1 cellular context compared by ENCODE assay signal in genomic region chr2:74197983-74198460, GRCh38.
TF ChIP-seq lines count a peak whose summit lies in the region.

No MANE protein-coding gene starts in this region.

TF ChIP-seq in IMR-90, 13 proteins besides CTCF, POLR2A, EP300 and RAD21 (continued from another document):
- TF ChIP-seq ELK1 (IDR thresholded peaks at IDR 0.05; ENCODE audit: borderline replicate concordance, low read depth, low read length) (no peak), NFE2L2 (IDR thresholded peaks at IDR 0.05; ENCODE audit: low read depth, low read length) (no peak), CHD1 (IDR thresholded peaks at IDR 0.05; ENCODE audit: low read depth, low read length) (no peak), SMC3 (IDR thresholded peaks at IDR 0.05; ENCODE audit: low read depth, low read length) (no peak), MXI1 (IDR thresholded peaks at IDR 0.05; ENCODE audit: borderline replicate concordance, low read depth, low read length) (no peak), CEBPB (IDR thresholded peaks at IDR 0.05; ENCODE audit: low read depth, low read length) (no peak)
